ENCODE assay signal across 23 cellular contexts in the genomic region with DNA sequence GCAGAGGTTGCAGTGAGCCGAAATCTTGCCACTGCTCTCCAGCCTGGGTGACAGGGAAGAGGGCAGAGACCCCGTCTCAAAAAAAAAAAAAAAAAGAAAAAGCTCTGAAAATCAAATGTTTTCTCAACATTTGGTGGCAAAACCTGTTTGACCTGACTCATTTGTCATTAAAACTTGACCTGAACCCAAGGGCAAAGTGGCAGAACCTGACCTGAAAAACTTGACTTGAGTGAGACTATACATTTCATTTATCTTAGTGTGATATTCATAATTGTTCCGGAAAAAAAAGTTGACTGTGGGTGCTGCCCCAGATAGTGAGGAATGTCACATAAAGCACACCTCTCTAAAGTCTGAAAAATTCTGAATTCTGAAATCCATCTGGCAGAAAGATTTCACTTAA. TPM values are rescaled to one million over a fixed set of nuclear protein-coding genes. Genes with fewer than 3 reads are reported as not detected.
A peak's percentile ranks its signal among the peaks of the same experiment; 100 is the strongest.
DNase-seq lines count a peak whose midpoint lies in the region; ATAC-seq and TF ChIP-seq lines count a peak whose summit lies in the region.
"Had no signal": no experiment of that assay in that cellular context is flagged by ENCODE, and none has a peak within 500 bp of the region (broad histone marks: within the 10 kb centered on the region; RNA-seq: fewer than 3 reads in every experiment).

No MANE protein-coding gene starts in this region.

- H3K4me2 ChIP-seq in mesenchymal stem cell (ENCODE audit: low read length, poor library complexity, severe bottlenecking) = no peak overlapping the region

- H3K9ac ChIP-seq in mesenchymal stem cell (ENCODE audit: low read length) (no peak overlapping the region), stomach smooth muscle (ENCODE audit: low read length in 2 of 2) (no peak overlapping the region)
- H3K9ac ChIP-seq: GM23248 had no signal

- H2BK15ac ChIP-seq in mesenchymal stem cell (ENCODE audit: low read depth, poor library complexity, severe bottlenecking) = no peak overlapping the region

- no peaks in the 10 kb centered on the region for H3K27me3 Mint-ChIP-seq in Calu3 (ENCODE audit: unreplicated experiment)
- no peaks in the 10 kb centered on the region for H3K27me3 Mint-ChIP-seq in CD4-positive, alpha-beta T cell

- no peak overlapping the region for H3K4me3 ChIP-seq in Panc1 (ENCODE audit: low read depth in 2 of 2, low read length in 2 of 2)
- H3K4me3 ChIP-seq in mesenchymal stem cell (ENCODE audit: insufficient read depth in 1 of 2, low read depth in 1 of 2, low read length in 2 of 2) = no peak overlapping the region
- H3K4me3 ChIP-seq in stomach smooth muscle (ENCODE audit: low read length in 2 of 2) = no peak overlapping the region
- H3K4me3 ChIP-seq: GM23248 had no signal

- H4K91ac ChIP-seq in mesenchymal stem cell (ENCODE audit: low read length) = no peak overlapping the region

- H3K9me3 Mint-ChIP-seq in Calu3 (ENCODE audit: low read depth, unreplicated experiment) = no peaks in the 10 kb centered on the region
- no peaks in the 10 kb centered on the region for H3K9me3 Mint-ChIP-seq in CD4-positive, alpha-beta T cell
- H3K9me3 Mint-ChIP-seq: H9, HFFc6 had no signal

- H3K14ac ChIP-seq in mesenchymal stem cell (ENCODE audit: low read length in 2 of 2) = no peak overlapping the region

- H3K36me3 Mint-ChIP-seq in Calu3 (ENCODE audit: insufficient read depth, unreplicated experiment) = peaks cover 31% of the 10 kb centered on the region
- peaks cover 30% of the 10 kb centered on the region for H3K36me3 Mint-ChIP-seq in CD4-positive, alpha-beta T cell (ENCODE audit: low read depth)

- no peak overlapping the region for H4K8ac ChIP-seq in mesenchymal stem cell (ENCODE audit: low read length)

- 90% methylated on average over 3 of the region's 3 CpGs for WGBS in mesenchymal stem cell

- ATAC-seq in Panc1 (no peak), HG03039 (IDR thresholded peaks at IDR 0.05; ENCODE audit: unreplicated experiment) (no peak), GM18909 (IDR thresholded peaks at IDR 0.05; ENCODE audit: poor library complexity, unreplicated experiment) (no peak)
- ATAC-seq in CD4-positive, alpha-beta T cell (ENCODE audit: poor library complexity) = no peak

- TF ChIP-seq CTCF in Calu3 (IDR thresholded peaks at IDR 0.05; ENCODE audit: unreplicated experiment) = no peak
- TF ChIP-seq CTCF in Panc1 (IDR thresholded peaks at IDR 0.05) = no peak
- TF ChIP-seq CTCF in CD4-positive, alpha-beta T cell (IDR thresholded peaks at IDR 0.05) = no peak

- H3K27ac ChIP-seq in Panc1 (ENCODE audit: low read length) (peak overlapping the region; percentile 96), mesenchymal stem cell (ENCODE audit: low read length, poor library complexity, severe bottlenecking) (no peak overlapping the region), stomach smooth muscle (ENCODE audit: low read length) (peak overlapping the region; percentile 6)
- no peak overlapping the region for H3K27ac ChIP-seq in CD4-positive, alpha-beta T cell (ENCODE audit: low read depth, low read length)
- H3K27ac ChIP-seq: GM23248 had no signal

- no peak overlapping the region for H3K18ac ChIP-seq in mesenchymal stem cell (ENCODE audit: low read depth in 1 of 2, low read length in 2 of 2)

- H3K27me3 ChIP-seq in Panc1 (ENCODE audit: control insufficient read depth, insufficient read depth, low read length) = no peaks in the 10 kb centered on the region
- no peaks in the 10 kb centered on the region for H3K27me3 ChIP-seq in mesenchymal stem cell (ENCODE audit: control insufficient read depth in 1 of 2, insufficient read depth in 1 of 2, low read length in 2 of 2)
- H3K27me3 ChIP-seq in stomach smooth muscle (ENCODE audit: control insufficient read depth in 1 of 2, insufficient read depth in 2 of 2, low read length in 2 of 2) = no peaks in the 10 kb centered on the region
- no peaks in the 10 kb centered on the region for H3K27me3 ChIP-seq in CD4-positive, alpha-beta T cell (ENCODE audit: control insufficient read depth, insufficient read depth, low read length)
- H3K27me3 ChIP-seq: BE2C had no signal

- in situ Hi-C loops in Panc1 (cut with HindIII; ENCODE audit: low pct_unique_long_range_greater_than_20kb, low sequenced_read_pairs) = no loop called here

- H2BK120ac ChIP-seq in mesenchymal stem cell (ENCODE audit: low read depth, low read length) = peak overlapping the region; percentile 19

- BruUV-seq in Calu3 (replicated peaks; lab: Mats Ljungman, UMichigan) (no TSS peak), Panc1 (replicated peaks; lab: Mats Ljungman, UMichigan) (no TSS peak)

- H2AFZ ChIP-seq in mesenchymal stem cell (ENCODE audit: low read depth, low read length) = no peak overlapping the region
- H2AFZ ChIP-seq: GM23248 had no signal

- DNase-seq in Calu3 = no peak
- no peak for DNase-seq in Panc1 (ENCODE audit: low read depth, low spot score)
- DNase-seq in mesenchymal stem cell = no peak
- DNase-seq in CD4-positive, alpha-beta T cell = no peak
- no peak for DNase-seq in HUDEP-2 (lab: John Stamatoyannopoulos, UW; ENCODE audit: unreplicated experiment in 76 of 76)
- DNase-seq: BE2C; CD4-positive, CD25-positive, alpha-beta regulatory T cell; DMS153; GDM1; GM23248; H9; HFFc6; IMR-90; NCI-H1105; NCI-H146; NCI-H2029 treated with DMSO at 0.1 percent for 48 hours; NCI-H226; NCI-H524; NCI-H82; Right ventricle myocardium superior had no signal

- H3K79me1 ChIP-seq in mesenchymal stem cell (replicated peaks; ENCODE audit: low read length, poor library complexity, severe bottlenecking) = peaks cover 1% of the 10 kb centered on the region

- H3K36me3 ChIP-seq in Panc1 (ENCODE audit: control insufficient read depth, insufficient read depth, low read length) (no peaks in the 10 kb centered on the region), mesenchymal stem cell (ENCODE audit: control insufficient read depth in 1 of 2, insufficient read depth in 2 of 2, low read depth in 1 of 2, low read length in 2 of 2) (no peaks in the 10 kb centered on the region), stomach smooth muscle (ENCODE audit: control insufficient read depth in 2 of 2, insufficient read depth in 2 of 2, low read length in 2 of 2) (no peaks in the 10 kb centered on the region)
- H3K36me3 ChIP-seq: BE2C had no signal

- POLR2A ChIA-PET in Panc1 (lab: Charles Lee) = interaction anchor here (0.6 kb wide), 1 partner anchor 37 kb away, joined by 3 read pairs; no protein-coding TSS in a partner anchor
- POLR2A ChIA-PET in CD4-positive, alpha-beta T cell (lab: Charles Lee) = no interaction called here

- no peak overlapping the region for H3K23ac ChIP-seq in mesenchymal stem cell (ENCODE audit: low read length in 2 of 2)

- H2BK12ac ChIP-seq in mesenchymal stem cell (ENCODE audit: low read length in 2 of 2) = no peak overlapping the region

- no peak overlapping the region for H2BK5ac ChIP-seq in mesenchymal stem cell (ENCODE audit: low read depth, low read length, poor library complexity, severe bottlenecking)

- H3K4ac ChIP-seq in mesenchymal stem cell (ENCODE audit: low read depth in 1 of 2, low read length in 2 of 2) = no peak overlapping the region

- intact Hi-C loops in Calu3 (cut with micrococcal nuclease; ENCODE audit: unreplicated experiment) = no loop called here
- intact Hi-C loops in Panc1 (cut with micrococcal nuclease; ENCODE audit: unreplicated experiment) = loop anchor here (5.0 kb wide), 1 partner anchor 75 kb away; a partner anchor contains a TSS
- intact Hi-C loops in CD4-positive, alpha-beta T cell (cut with DNase I, micrococcal nuclease) = loop anchor here in 1 of 2 experiments (10.0 kb wide), 1 partner anchor 447 kb away; a partner anchor contains a TSS

- peak overlapping the region; percentile 3 for H3K4me3 Mint-ChIP-seq in Calu3 (ENCODE audit: low read depth, unreplicated experiment)
- H3K4me3 Mint-ChIP-seq in CD4-positive, alpha-beta T cell = no peak overlapping the region
- H3K4me3 Mint-ChIP-seq: H9, HFFc6 had no signal

- H2AK5ac ChIP-seq in mesenchymal stem cell (ENCODE audit: low read length, severe bottlenecking) = no peak overlapping the region

- peaks cover 18% of the 10 kb centered on the region for H3K4me1 ChIP-seq in Panc1 (ENCODE audit: control insufficient read depth, insufficient read depth, low read length)
- H3K4me1 ChIP-seq in mesenchymal stem cell (ENCODE audit: control insufficient read depth, insufficient read depth, low read depth, low read length) = peaks cover 1% of the 10 kb centered on the region
- H3K4me1 ChIP-seq in stomach smooth muscle (ENCODE audit: control insufficient read depth, insufficient read depth, low read length) = no peaks in the 10 kb centered on the region

- H3K4me1 Mint-ChIP-seq in Calu3 (ENCODE audit: low read depth, unreplicated experiment) = peaks cover 49% of the 10 kb centered on the region
- H3K4me1 Mint-ChIP-seq in CD4-positive, alpha-beta T cell (ENCODE audit: low read depth) = peaks cover 36% of the 10 kb centered on the region

- CTCF ChIA-PET in Calu3 (lab: Charles Lee) = interaction anchor here (0.6 kb wide), 1 partner anchor 22 kb away, joined by 3 read pairs; no protein-coding TSS in a partner anchor
- CTCF ChIA-PET in Panc1 (lab: Charles Lee) = no interaction called here
- CTCF ChIA-PET in CD4-positive, alpha-beta T cell (lab: Charles Lee) = no interaction called here

- H3K9me3 ChIP-seq in Panc1 (ENCODE audit: control insufficient read depth, insufficient read depth, low read depth, low read length) (no peaks in the 10 kb centered on the region), mesenchymal stem cell (ENCODE audit: control insufficient read depth, low read length) (no peaks in the 10 kb centered on the region), stomach smooth muscle (ENCODE audit: control insufficient read depth in 2 of 2, low read length in 2 of 2) (no peaks in the 10 kb centered on the region)
- H3K9me3 ChIP-seq in CD4-positive, alpha-beta T cell (ENCODE audit: control insufficient read depth, low read length) = no peaks in the 10 kb centered on the region
- H3K9me3 ChIP-seq: BE2C had no signal

- H3K27ac Mint-ChIP-seq in Calu3 (ENCODE audit: unreplicated experiment) = peak overlapping the region; percentile 42
- H3K27ac Mint-ChIP-seq in CD4-positive, alpha-beta T cell = no peak overlapping the region
- H3K27ac Mint-ChIP-seq: H9, HFFc6 had no signal

RNA-seq across cellular contexts. Expression of a gene that starts 2.4 kb away (rescaled TPM):
- total RNA-seq in Calu3 (2022) (190 TPM in 2 replicates), Panc1 (2021; ENCODE audit: unreplicated experiment) (125 TPM)
- polyA plus RNA-seq in Panc1 (2012; ENCODE audit: insufficient read length) = 80.8 TPM
- 106 TPM for polyA plus RNA-seq in mesenchymal stem cell (2013, experiment 1 of 2)
- 109 TPM for polyA plus RNA-seq in mesenchymal stem cell (2013, experiment 2 of 2)
- 100 to 1,000 TPM; 115 TPM for total RNA-seq in CD4-positive, alpha-beta T cell

Comparison
In these comparisons a context has a peak if more than half of its experiments do, and no peak if none do; other contexts are left out.
1. H3K27ac ChIP-seq: peak in Panc1 (single experiment) and stomach smooth muscle (single experiment); none in mesenchymal stem cell (single experiment) and CD4-positive, alpha-beta T cell (single experiment).